ENCODE assay signal across 8 cellular contexts in the genomic region with DNA sequence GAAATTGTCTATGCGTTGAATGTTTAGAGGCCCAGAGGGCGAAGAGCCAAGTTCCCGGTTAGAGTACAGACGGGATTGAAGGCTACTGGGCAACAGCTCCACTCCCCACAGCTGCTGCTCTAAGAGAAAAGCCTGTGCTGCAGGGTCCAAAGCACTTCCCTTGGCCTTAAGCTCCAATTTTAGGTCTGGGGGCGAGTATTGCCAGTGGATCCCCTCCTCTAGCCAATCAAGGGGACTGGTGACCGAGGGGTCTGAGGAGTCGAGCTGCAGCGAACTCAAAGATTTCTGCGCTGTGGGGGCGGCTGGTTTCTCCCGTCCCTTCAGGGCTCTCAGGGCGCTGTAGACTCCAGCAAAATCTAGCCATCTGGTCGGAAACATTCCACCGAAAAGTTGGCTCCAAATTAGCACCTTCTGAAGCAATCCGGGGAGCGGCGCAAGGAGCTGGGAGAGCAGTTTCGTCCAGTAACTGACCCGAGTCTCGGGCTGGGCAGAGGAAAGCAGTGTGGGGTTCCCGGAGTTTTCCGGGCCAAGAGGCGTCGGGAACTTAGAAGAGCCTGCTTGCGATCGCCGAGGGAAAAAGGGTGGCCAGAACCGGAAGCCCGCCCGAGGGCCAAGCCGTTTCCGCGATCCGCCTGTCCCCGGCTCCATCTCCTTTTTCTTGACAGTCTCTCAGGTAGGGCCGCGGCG. TPM values are rescaled to one million over a fixed set of nuclear protein-coding genes. Genes with fewer than 3 reads are reported as not detected.
DNase-seq lines count a peak whose midpoint lies in the region; ATAC-seq and TF ChIP-seq lines count a peak whose summit lies in the region.

No MANE protein-coding gene starts in this region.

- peak; percentile 19 for DNase-seq in NCI-H1694 treated with DMSO at 0.1 percent for 48 hours (lab: John Stamatoyannopoulos, UW)
- no peak for DNase-seq in NCI-H1694 (lab: John Stamatoyannopoulos, UW)
- DNase-seq in HL-60 (ENCODE audit: low read depth in 1 of 2, low spot score in 1 of 2): peak in 1 of 2 experiments; percentile 48
- DNase-seq in WTC11 (ENCODE audit: low spot score): peak; percentile 42
- DNase-seq in effector memory CD4-positive, alpha-beta T cell: no peak
- peak; percentile 66 for DNase-seq in mesenchymal stem cell
- peak; percentile 86 to 88 for DNase-seq in suprapubic skin (ENCODE audit: low spot score in 2 of 2)

- H3K79me1 ChIP-seq in mesenchymal stem cell (replicated peaks; ENCODE audit: low read length, poor library complexity, severe bottlenecking): peaks cover 7% of the 10 kb centered on the region

- no peaks in the 10 kb centered on the region for H3K9me3 ChIP-seq in effector memory CD4-positive, alpha-beta T cell (ENCODE audit: control insufficient read depth, low read length)
- no peaks in the 10 kb centered on the region for H3K9me3 ChIP-seq in mesenchymal stem cell (ENCODE audit: control insufficient read depth, low read length)
- no peaks in the 10 kb centered on the region for H3K9me3 ChIP-seq in suprapubic skin

- H4K91ac ChIP-seq in mesenchymal stem cell (ENCODE audit: low read length): peak overlapping the region; percentile 94

- H3K4me2 ChIP-seq in mesenchymal stem cell (ENCODE audit: low read length, poor library complexity, severe bottlenecking): peak overlapping the region; percentile 92

- H3K4me3 Mint-ChIP-seq in WTC11: peak overlapping the region; percentile 100

- peak; percentile 35 for ATAC-seq in GM21390 (IDR thresholded peaks at IDR 0.05; ENCODE audit: unreplicated experiment)
- peak; percentile 19 for ATAC-seq in WTC11

- no peaks in the 10 kb centered on the region for H3K27me3 Mint-ChIP-seq in WTC11 (ENCODE audit: low read depth)

- H3K27me3 ChIP-seq in HL-60 (ENCODE audit: insufficient read depth, poor library complexity, severe bottlenecking) (no peaks in the 10 kb centered on the region), mesenchymal stem cell (ENCODE audit: control insufficient read depth in 1 of 2, insufficient read depth in 1 of 2, low read length in 2 of 2) (no peaks in the 10 kb centered on the region), suprapubic skin (no peaks in the 10 kb centered on the region)
- no peaks in the 10 kb centered on the region for H3K27me3 ChIP-seq in effector memory CD4-positive, alpha-beta T cell (replicated peaks; ENCODE audit: control insufficient read depth, insufficient read depth, low read length, poor library complexity, severe bottlenecking)

- H2AFZ ChIP-seq in mesenchymal stem cell (ENCODE audit: low read depth, low read length): no peak overlapping the region

- TF ChIP-seq CTCF in HL-60 (IDR thresholded peaks at IDR 0.05; ENCODE audit: insufficient read depth, low read length) (no peak), WTC11 (IDR thresholded peaks at IDR 0.05) (no peak), suprapubic skin (IDR thresholded peaks at IDR 0.05) (no peak)

- TF ChIP-seq EP300 in suprapubic skin (IDR thresholded peaks at IDR 0.05): no peak

- no peak overlapping the region for H2AK5ac ChIP-seq in mesenchymal stem cell (ENCODE audit: low read length, severe bottlenecking)

- POLR2A ChIA-PET in WTC11 (lab: Charles Lee): interaction anchor here (0.6 to 1.2 kb wide), 6 partner anchors 12 to 331 kb away, joined by 3 to 4 read pairs (median 3); a partner anchor contains a TSS

- under 1% methylated on average over 37 of the region's 38 CpGs for WGBS in mesenchymal stem cell
- under 1% methylated on average over 33 of the region's 38 CpGs for WGBS in suprapubic skin

- H3K4me1 ChIP-seq in effector memory CD4-positive, alpha-beta T cell (ENCODE audit: control insufficient read depth, insufficient read depth, low read length, poor library complexity, severe bottlenecking): no peaks in the 10 kb centered on the region
- H3K4me1 ChIP-seq in mesenchymal stem cell (ENCODE audit: control insufficient read depth, insufficient read depth, low read depth, low read length) (peaks cover 3% of the 10 kb centered on the region), suprapubic skin (peaks cover 35% of the 10 kb centered on the region)

- peak overlapping the region; percentile 100 for H3K9ac ChIP-seq in mesenchymal stem cell (ENCODE audit: low read length)

- peak overlapping the region; percentile 100 for H3K27ac Mint-ChIP-seq in WTC11

- peaks cover 12% of the 10 kb centered on the region for H3K4me1 Mint-ChIP-seq in WTC11

- H3K4me3 ChIP-seq in HL-60 (replicated peaks; ENCODE audit: insufficient read depth, low read length): peak overlapping the region; percentile 71
- H3K4me3 ChIP-seq in effector memory CD4-positive, alpha-beta T cell (ENCODE audit: insufficient read depth, low read depth, low read length, poor library complexity, severe bottlenecking): peak overlapping the region; percentile 93
- H3K4me3 ChIP-seq in mesenchymal stem cell (ENCODE audit: insufficient read depth in 1 of 2, low read depth in 1 of 2, low read length in 2 of 2): peak overlapping the region; percentile 78 to 89
- peak overlapping the region; percentile 70 for H3K4me3 ChIP-seq in suprapubic skin

- H3K36me3 ChIP-seq in effector memory CD4-positive, alpha-beta T cell (ENCODE audit: control insufficient read depth, insufficient read depth, low read length): peaks cover 2% of the 10 kb centered on the region
- H3K36me3 ChIP-seq in mesenchymal stem cell (ENCODE audit: control insufficient read depth in 1 of 2, insufficient read depth in 2 of 2, low read depth in 1 of 2, low read length in 2 of 2): peaks cover 0 to 25% of the 10 kb centered on the region in 2 experiments
- H3K36me3 ChIP-seq in suprapubic skin: no peaks in the 10 kb centered on the region

- peak overlapping the region; percentile 12 for H2BK120ac ChIP-seq in mesenchymal stem cell (ENCODE audit: low read depth, low read length)

- H3K14ac ChIP-seq in mesenchymal stem cell (ENCODE audit: low read length in 2 of 2): peak overlapping the region in 1 of 2 experiments; percentile 94

- peak overlapping the region; percentile 84 for H2BK5ac ChIP-seq in mesenchymal stem cell (ENCODE audit: low read depth, low read length, poor library complexity, severe bottlenecking)

- peak in 1 of 2 donors; percentile 27 for TF ChIP-seq POLR2A in suprapubic skin (IDR thresholded peaks at IDR 0.05)

- peak overlapping the region; percentile 97 for H4K8ac ChIP-seq in mesenchymal stem cell (ENCODE audit: low read length)

- H3K36me3 Mint-ChIP-seq in WTC11: peaks cover 33% of the 10 kb centered on the region

- CTCF ChIA-PET in WTC11 (lab: Charles Lee): interaction anchor here (0.6 to 4.9 kb wide), 6 partner anchors 12 to 248 kb away, joined by 3 to 47 read pairs (median 4); no protein-coding TSS in a partner anchor

- no peaks in the 10 kb centered on the region for H3K9me3 Mint-ChIP-seq in WTC11

- peak overlapping the region; percentile 60 for H2BK15ac ChIP-seq in mesenchymal stem cell (ENCODE audit: low read depth, poor library complexity, severe bottlenecking)

- H3K27ac ChIP-seq in HL-60 (replicated peaks) (peak overlapping the region; percentile 93), mesenchymal stem cell (ENCODE audit: low read length, poor library complexity, severe bottlenecking) (peak overlapping the region; percentile 99), suprapubic skin (peak overlapping the region; percentile 98)
- H3K27ac ChIP-seq in effector memory CD4-positive, alpha-beta T cell (ENCODE audit: insufficient read depth, low read length, poor library complexity, severe bottlenecking): peak overlapping the region; percentile 100

- H3K18ac ChIP-seq in mesenchymal stem cell (ENCODE audit: low read depth in 1 of 2, low read length in 2 of 2): peak overlapping the region; percentile 85 to 98

- H3K4ac ChIP-seq in mesenchymal stem cell (ENCODE audit: low read depth in 1 of 2, low read length in 2 of 2): peak overlapping the region; percentile 79 to 91

- no peak overlapping the region for H2BK12ac ChIP-seq in mesenchymal stem cell (ENCODE audit: low read length in 2 of 2)

- H3K23ac ChIP-seq in mesenchymal stem cell (ENCODE audit: low read length in 2 of 2): peak overlapping the region in 1 of 2 experiments; percentile 98

TF ChIP-seq in WTC11, 78 proteins besides CTCF, POLR2A, EP300 and RAD21 (continues in another document):
- TF ChIP-seq, protein P1, sequence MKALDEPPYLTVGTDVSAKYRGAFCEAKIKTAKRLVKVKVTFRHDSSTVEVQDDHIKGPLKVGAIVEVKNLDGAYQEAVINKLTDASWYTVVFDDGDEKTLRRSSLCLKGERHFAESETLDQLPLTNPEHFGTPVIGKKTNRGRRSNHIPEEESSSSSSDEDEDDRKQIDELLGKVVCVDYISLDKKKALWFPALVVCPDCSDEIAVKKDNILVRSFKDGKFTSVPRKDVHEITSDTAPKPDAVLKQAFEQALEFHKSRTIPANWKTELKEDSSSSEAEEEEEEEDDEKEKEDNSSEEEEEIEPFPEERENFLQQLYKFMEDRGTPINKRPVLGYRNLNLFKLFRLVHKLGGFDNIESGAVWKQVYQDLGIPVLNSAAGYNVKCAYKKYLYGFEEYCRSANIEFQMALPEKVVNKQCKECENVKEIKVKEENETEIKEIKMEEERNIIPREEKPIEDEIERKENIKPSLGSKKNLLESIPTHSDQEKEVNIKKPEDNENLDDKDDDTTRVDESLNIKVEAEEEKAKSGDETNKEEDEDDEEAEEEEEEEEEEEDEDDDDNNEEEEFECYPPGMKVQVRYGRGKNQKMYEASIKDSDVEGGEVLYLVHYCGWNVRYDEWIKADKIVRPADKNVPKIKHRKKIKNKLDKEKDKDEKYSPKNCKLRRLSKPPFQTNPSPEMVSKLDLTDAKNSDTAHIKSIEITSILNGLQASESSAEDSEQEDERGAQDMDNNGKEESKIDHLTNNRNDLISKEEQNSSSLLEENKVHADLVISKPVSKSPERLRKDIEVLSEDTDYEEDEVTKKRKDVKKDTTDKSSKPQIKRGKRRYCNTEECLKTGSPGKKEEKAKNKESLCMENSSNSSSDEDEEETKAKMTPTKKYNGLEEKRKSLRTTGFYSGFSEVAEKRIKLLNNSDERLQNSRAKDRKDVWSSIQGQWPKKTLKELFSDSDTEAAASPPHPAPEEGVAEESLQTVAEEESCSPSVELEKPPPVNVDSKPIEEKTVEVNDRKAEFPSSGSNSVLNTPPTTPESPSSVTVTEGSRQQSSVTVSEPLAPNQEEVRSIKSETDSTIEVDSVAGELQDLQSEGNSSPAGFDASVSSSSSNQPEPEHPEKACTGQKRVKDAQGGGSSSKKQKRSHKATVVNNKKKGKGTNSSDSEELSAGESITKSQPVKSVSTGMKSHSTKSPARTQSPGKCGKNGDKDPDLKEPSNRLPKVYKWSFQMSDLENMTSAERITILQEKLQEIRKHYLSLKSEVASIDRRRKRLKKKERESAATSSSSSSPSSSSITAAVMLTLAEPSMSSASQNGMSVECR (CRISPR knock-in tag; IDR thresholded peaks at IDR 0.05; ENCODE audit: borderline replicate concordance): no peak

RNA-seq across cellular contexts. Expression of a gene that starts 0.7 kb away (rescaled TPM):
- total RNA-seq in WTC11 (2021): 43.7 to 47.7 TPM (median 44.6 TPM) in 3 replicates
- polyA plus RNA-seq in mesenchymal stem cell (2013, experiment 1 of 2): 19.9 TPM
- 19.0 TPM for polyA plus RNA-seq in mesenchymal stem cell (2013, experiment 2 of 2)
- 10 to 100 TPM; 51.2 to 66.4 (median 56.7) TPM for total RNA-seq in suprapubic skin

RNA-seq across cellular contexts. Expression of a gene that starts 51.2 kb away (rescaled TPM):
- 9.2 to 11.6 TPM (median 11.0 TPM) in 3 replicates for total RNA-seq in WTC11 (2021)
- 4.0 TPM for polyA plus RNA-seq in mesenchymal stem cell (2013, experiment 1 of 2)
- polyA plus RNA-seq in mesenchymal stem cell (2013, experiment 2 of 2): 4.8 TPM
- total RNA-seq in suprapubic skin: 10 to 100 TPM in 3 of 4 donors, 1 to 10 TPM in 1; 3.7 to 15.4 (median 12.8) TPM

Comparison
In these comparisons a context has a peak if more than half of its experiments do, and no peak if none do; other contexts are left out.
1. DNase-seq: peak in NCI-H1694 treated with DMSO at 0.1 percent for 48 hours (single experiment), WTC11 (single experiment), mesenchymal stem cell (single experiment) and suprapubic skin (2 of 2); none in NCI-H1694 (single experiment) and effector memory CD4-positive, alpha-beta T cell (0 of 3).
2. Peak in every context shown above with its lines, with median percentiles within 50 percentile points of each other: H3K27ac ChIP-seq and H3K4me3 ChIP-seq.